Comparison of ENCODE assay signal across 11 cellular contexts in genomic region chr15:63596666-63597032, GRCh38. TPM values are rescaled to one million over a fixed set of nuclear protein-coding genes. Genes with fewer than 3 reads are reported as not detected.
DNase-seq lines count a peak whose midpoint lies in the region; ATAC-seq and TF ChIP-seq lines count a peak whose summit lies in the region.
"Had no signal": no experiment of that assay in that cellular context is flagged by ENCODE, and none has a peak within 500 bp of the region (broad histone marks: within the 10 kb centered on the region; RNA-seq: fewer than 3 reads in every experiment).

No MANE protein-coding gene starts in this region.

- peak overlapping the region; percentile 78 to 95 (median 88) for H3K27ac ChIP-seq in heart left ventricle
- peak overlapping the region in 32 of 59 donors; percentile 2 to 97 (median 50) for H3K27ac ChIP-seq in dorsolateral prefrontal cortex
- no peak overlapping the region for H3K27ac ChIP-seq in naive thymus-derived CD4-positive, alpha-beta T cell (ENCODE audit: low read depth, low read length)
- peak overlapping the region; percentile 84 to 93 for H3K27ac ChIP-seq in uterus

- H3K27me3 ChIP-seq in heart left ventricle (no peaks in the 10 kb centered on the region), dorsolateral prefrontal cortex (no peaks in the 10 kb centered on the region), uterus (no peaks in the 10 kb centered on the region)
- no peaks in the 10 kb centered on the region for H3K27me3 ChIP-seq in naive thymus-derived CD4-positive, alpha-beta T cell (ENCODE audit: control insufficient read depth in 2 of 2, insufficient read depth in 2 of 2, low read length in 2 of 2)

- H3K9me3 ChIP-seq in heart left ventricle (no peaks in the 10 kb centered on the region), uterus (no peaks in the 10 kb centered on the region)
- H3K9me3 ChIP-seq in naive thymus-derived CD4-positive, alpha-beta T cell (ENCODE audit: control insufficient read depth in 2 of 3, low read length in 3 of 3): no peaks in the 10 kb centered on the region

- ATAC-seq in heart left ventricle: peak in 3 of 4 donors; percentile 21 to 48 (median 38)
- no peak for ATAC-seq in naive thymus-derived CD4-positive, alpha-beta T cell
- no peak for ATAC-seq in HG03175 (IDR thresholded peaks at IDR 0.05; ENCODE audit: unreplicated experiment)

- TF ChIP-seq POLR2A in heart left ventricle (IDR thresholded peaks at IDR 0.05) (no peak), uterus (IDR thresholded peaks at IDR 0.05) (no peak)

- H3K27ac Mint-ChIP-seq in naive thymus-derived CD4-positive, alpha-beta T cell: peak overlapping the region; percentile 29 to 91 (median 77)
- H3K27ac Mint-ChIP-seq in HFFc6: no peak overlapping the region; the same call in 1 of the 2 replicates

- H3K36me3 ChIP-seq in heart left ventricle (peaks cover 0 to 35% (median 22%) of the 10 kb centered on the region in 9 donors), uterus (no peaks in the 10 kb centered on the region)
- peaks cover 0 to 1% (median 0%) of the 10 kb centered on the region in 3 experiments for H3K36me3 ChIP-seq in naive thymus-derived CD4-positive, alpha-beta T cell (ENCODE audit: control insufficient read depth in 2 of 3, insufficient read depth in 3 of 3, low read length in 3 of 3)

- peaks cover 0 to 4% (median 0%) of the 10 kb centered on the region in 11 donors for H3K9me3 Mint-ChIP-seq in naive thymus-derived CD4-positive, alpha-beta T cell
- no peaks in the 10 kb centered on the region for H3K9me3 Mint-ChIP-seq in HFFc6

- POLR2A ChIA-PET in naive thymus-derived CD4-positive, alpha-beta T cell (lab: Charles Lee): interaction anchor here (0.9 to 1.0 kb wide), 4 partner anchors 13 to 128 kb away, joined by 3 to 4 read pairs (median 3); partner anchors contain the start of gene USP3

- DNase-seq in heart left ventricle (peak in 1 of 5 donors; percentile 33), cardiac septum (ENCODE audit: low spot score) (no peak), dorsolateral prefrontal cortex (no peak), uterus (no peak), HFFc6 (no peak), NCI-H82 treated with DMSO at 0.1 percent for 48 hours (lab: John Stamatoyannopoulos, UW; ENCODE audit: unreplicated experiment) (no peak)
- DNase-seq in naive thymus-derived CD4-positive, alpha-beta T cell: no peak
- DNase-seq: activated gamma-delta T cell, NCI-H526 treated with DMSO at 0.1 percent for 48 hours had no signal

- H3K27me3 Mint-ChIP-seq in naive thymus-derived CD4-positive, alpha-beta T cell: no peaks in the 10 kb centered on the region
- peaks cover 4% of the 10 kb centered on the region for H3K27me3 Mint-ChIP-seq in HFFc6 (ENCODE audit: insufficient read depth)

- peak overlapping the region in 2 of 10 donors; percentile 21 to 50 for H3K4me3 Mint-ChIP-seq in naive thymus-derived CD4-positive, alpha-beta T cell
- no peak overlapping the region for H3K4me3 Mint-ChIP-seq in HFFc6

- no peak for TF ChIP-seq CTCF in heart left ventricle (IDR thresholded peaks at IDR 0.05)
- no peak for TF ChIP-seq CTCF in dorsolateral prefrontal cortex (IDR thresholded peaks at IDR 0.05 in 54 of 56, conservative IDR thresholded peaks at IDR 0.05 in 2 of 56; ENCODE audit: low read depth in 1 of 56, partially characterized antibody in 56 of 56)
- TF ChIP-seq CTCF in uterus (IDR thresholded peaks at IDR 0.05): no peak
- no peak for TF ChIP-seq CTCF in HFFc6 (IDR thresholded peaks at IDR 0.05)

- peaks cover 29 to 76% (median 69%) of the 10 kb centered on the region in 7 donors for H3K4me1 Mint-ChIP-seq in naive thymus-derived CD4-positive, alpha-beta T cell
- H3K4me1 Mint-ChIP-seq in HFFc6 (ENCODE audit: low read depth): peaks cover 29% of the 10 kb centered on the region

- H3K4me1 ChIP-seq in heart left ventricle (peaks cover 0 to 69% (median 41%) of the 10 kb centered on the region in 12 donors), uterus (peaks cover 0 to 3% of the 10 kb centered on the region in 2 donors)
- peaks cover 11 to 16% of the 10 kb centered on the region in 2 donors for H3K4me1 ChIP-seq in naive thymus-derived CD4-positive, alpha-beta T cell (ENCODE audit: control insufficient read depth in 2 of 2, insufficient read depth in 2 of 2, low read length in 2 of 2)

- 34 to 43% (median 41%) methylated on average over 2 of the region's 2 CpGs for WGBS in heart left ventricle, 4 donors

- H3K4me3 ChIP-seq in heart left ventricle (peak overlapping the region in 9 of 12 donors; percentile 33 to 83 (median 65)), dorsolateral prefrontal cortex (peak overlapping the region in 1 of 59 donors; percentile 23), uterus (peak overlapping the region; percentile 23 to 46)
- H3K4me3 ChIP-seq in naive thymus-derived CD4-positive, alpha-beta T cell (ENCODE audit: low read length): no peak overlapping the region

- intact Hi-C loops in heart left ventricle (cut with DNase I): loop anchor here in 9 of 10 donors (5.0 to 10.0 kb wide), 5 partner anchors 94 to 312 kb away; partner anchors contain the start of gene USP3 (in 8 of the 9)
- intact Hi-C loops in cardiac septum (cut with DNase I): loop anchor here (2.0 kb wide), 1 partner anchor 94 kb away; no protein-coding TSS in a partner anchor
- intact Hi-C loops in dorsolateral prefrontal cortex (cut with DNase I): loop anchor here in 1 of 2 donors (5.0 to 10.0 kb wide), 3 partner anchors 109 to 312 kb away; no protein-coding TSS in a partner anchor
- intact Hi-C loops in naive thymus-derived CD4-positive, alpha-beta T cell (cut with micrococcal nuclease): loop anchor here in 1 of 2 donors (10.0 kb wide), 1 partner anchor 312 kb away; no protein-coding TSS in a partner anchor
- intact Hi-C loops in uterus (cut with DNase I; ENCODE audit: low total_unique reads): loop anchor here (10.0 kb wide), 1 partner anchor 92 kb away; the partner anchor contains the start of gene USP3

- CTCF ChIA-PET in naive thymus-derived CD4-positive, alpha-beta T cell (lab: Charles Lee): interaction anchor here (0.6 to 6.5 kb wide), 3 partner anchors 13 to 132 kb away, joined by 4 to 40 read pairs (median 9); no protein-coding TSS in a partner anchor

- peaks cover 3 to 29% (median 19%) of the 10 kb centered on the region in 5 donors for H3K36me3 Mint-ChIP-seq in naive thymus-derived CD4-positive, alpha-beta T cell
- peaks cover 19% of the 10 kb centered on the region for H3K36me3 Mint-ChIP-seq in HFFc6 (ENCODE audit: low read depth)

RNA-seq across cellular contexts. Expression of gene FBXL22, which starts 0.5 kb away (rescaled TPM):
- 10 to 100 TPM in 8 of 9 donors, 1 to 10 TPM in 1; 9.9 to 41.5 (median 23.4) TPM for total RNA-seq in heart left ventricle
- 10 to 100 TPM in 1 of 2 donors, 1 to 10 TPM in 1; 2.4 to 20.1 TPM for polyA plus RNA-seq in heart left ventricle
- 23.1 TPM for total RNA-seq in cardiac septum
- 1 to 10 TPM in 111 of 120 experiments, under 1 TPM in 9; 0.60 to 5.0 (median 2.0) TPM for total RNA-seq in dorsolateral prefrontal cortex
- 1 to 10 TPM in 4 of 5 experiments, under 1 TPM in 1; 0.94 to 3.3 (median 1.6) TPM for total RNA-seq in naive thymus-derived CD4-positive, alpha-beta T cell
- polyA plus RNA-seq in naive thymus-derived CD4-positive, alpha-beta T cell: 1 to 10 TPM; 1.0 to 2.4 TPM
- total RNA-seq in uterus: 10 to 100 TPM in 3 of 4 donors, 1 to 10 TPM in 1; 5.0 to 44.1 (median 25.2) TPM
- under 1 TPM; 0.20 to 0.57 (median 0.29) TPM for total RNA-seq in HFFc6 (2021; fragmentation: NEBNext Ultra II Directional; extraction: Animal tissue kit (Norgen Biotek cat#: 25700))
- total RNA-seq: epithelial cell of proximal tubule had no signal

Comparison
In these comparisons a context has a peak if more than half of its experiments do, and no peak if none do; other contexts are left out.
1. ATAC-seq: peak in heart left ventricle (3 of 4); none in naive thymus-derived CD4-positive, alpha-beta T cell (single experiment) and HG03175 (single experiment).